8 cellular contexts compared by ENCODE assay signal in the genomic region with DNA sequence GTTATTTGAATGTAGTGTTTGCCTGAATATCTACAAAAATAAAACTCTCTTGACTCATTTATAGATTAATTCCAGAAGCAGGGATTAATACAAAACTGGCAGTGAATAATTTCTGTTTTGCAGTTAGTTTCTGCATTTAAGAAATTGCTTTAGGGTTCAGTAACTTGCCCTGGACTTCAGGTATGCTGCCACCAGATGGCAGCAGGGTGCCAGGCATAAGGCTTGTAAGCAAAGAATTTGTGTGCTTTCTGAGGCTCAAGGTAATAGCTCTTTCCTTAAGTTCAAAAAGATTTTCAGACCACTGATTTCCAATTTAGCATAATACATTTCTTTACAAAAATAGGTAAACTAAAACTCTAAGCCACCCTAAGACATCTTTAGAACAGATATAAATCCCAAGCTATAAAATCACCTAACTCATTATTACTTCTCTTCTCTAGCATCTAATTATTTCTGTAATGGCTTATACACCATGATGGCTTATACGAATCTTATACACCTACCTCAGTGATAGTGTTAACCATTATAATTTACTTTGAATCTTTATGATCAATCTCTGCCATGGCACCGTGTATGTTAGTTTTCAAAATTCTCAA.
DNase-seq lines count a peak whose midpoint lies in the region; ATAC-seq and TF ChIP-seq lines count a peak whose summit lies in the region.

No MANE protein-coding gene starts in this region.

- H3K9me3 Mint-ChIP-seq in natural killer cell, result peaks cover 3 to 4% of the 10 kb centered on the region in 2 donors

- H3K4me1 ChIP-seq in tibial nerve, result no peaks in the 10 kb centered on the region

- H3K4me3 ChIP-seq in tibial nerve, result no peak overlapping the region

- WGBS in tibial nerve, 2 donors, result 62 to 66% methylated on average over 2 of the region's 2 CpGs

- peak; percentile 61 for TF ChIP-seq CTCF in natural killer cell (IDR thresholded peaks at IDR 0.05)
- peak; percentile 67 to 84 (median 70) for TF ChIP-seq CTCF in tibial nerve (IDR thresholded peaks at IDR 0.05)

- H3K4me1 Mint-ChIP-seq in natural killer cell, result no peaks in the 10 kb centered on the region

- peaks cover 0 to 17% (median 3%) of the 10 kb centered on the region in 4 donors for H3K9me3 ChIP-seq in tibial nerve

- DNase-seq in NCI-H524 (lab: John Stamatoyannopoulos, UW) (peak; percentile 36 to 64), NCI-H524 treated with DMSO at 0.1 percent for 48 hours (lab: John Stamatoyannopoulos, UW) (no peak), NCI-H226 (peak; percentile 4), erythroblast (lab: John Stamatoyannopoulos, UW) (peak; percentile 46 to 74), natural killer cell (no peak), tibial nerve (ENCODE audit: low spot score in 2 of 2) (peak; percentile 51 to 75)
- DNase-seq in activated CD4-positive, alpha-beta T cell treated with anti-CD3 and anti-CD28 coated beads, Interleukin-2, amount 50 U/mL, for 24 hours (ENCODE audit: low read depth in 1 of 2, low spot score in 1 of 2), result peak; percentile 6 to 17

- H3K36me3 Mint-ChIP-seq in natural killer cell, result no peaks in the 10 kb centered on the region

- H3K27ac Mint-ChIP-seq in natural killer cell, result no peak overlapping the region

- ATAC-seq in HG02981 (IDR thresholded peaks at IDR 0.05; ENCODE audit: unreplicated experiment) (peak; percentile 83), natural killer cell (peak in 1 of 3 donors; percentile 34)

- no peak overlapping the region for H3K4me3 Mint-ChIP-seq in natural killer cell

- TF ChIP-seq POLR2A in erythroblast (IDR thresholded peaks at IDR 0.05; ENCODE audit: low read length) (no peak), tibial nerve (IDR thresholded peaks at IDR 0.05) (no peak)

- peaks cover 0 to 3% (median 0%) of the 10 kb centered on the region in 3 donors for H3K36me3 ChIP-seq in tibial nerve

- no peak overlapping the region for H3K27ac ChIP-seq in tibial nerve

- H3K27me3 Mint-ChIP-seq in natural killer cell (ENCODE audit: low read depth in 2 of 2), result peaks cover 0 to 2% of the 10 kb centered on the region in 2 donors

- intact Hi-C loops in natural killer cell (cut with micrococcal nuclease), result no loop called here

- H3K27me3 ChIP-seq in tibial nerve, result no peaks in the 10 kb centered on the region

- no peak for TF ChIP-seq EP300 in tibial nerve (IDR thresholded peaks at IDR 0.05)

Comparison
In these comparisons a context has a peak if more than half of its experiments do, and no peak if none do; other contexts are left out.
1. DNase-seq: peak in NCI-H524 (2 of 2), NCI-H226 (single experiment), activated CD4-positive, alpha-beta T cell treated with anti-CD3 and anti-CD28 coated beads, Interleukin-2, amount 50 U/mL, for 24 hours (2 of 2), erythroblast (2 of 2) and tibial nerve (2 of 2); none in NCI-H524 treated with DMSO at 0.1 percent for 48 hours (single experiment) and natural killer cell (single experiment).